Comparison of ENCODE assay signal across 1 cellular context in the genomic region with DNA sequence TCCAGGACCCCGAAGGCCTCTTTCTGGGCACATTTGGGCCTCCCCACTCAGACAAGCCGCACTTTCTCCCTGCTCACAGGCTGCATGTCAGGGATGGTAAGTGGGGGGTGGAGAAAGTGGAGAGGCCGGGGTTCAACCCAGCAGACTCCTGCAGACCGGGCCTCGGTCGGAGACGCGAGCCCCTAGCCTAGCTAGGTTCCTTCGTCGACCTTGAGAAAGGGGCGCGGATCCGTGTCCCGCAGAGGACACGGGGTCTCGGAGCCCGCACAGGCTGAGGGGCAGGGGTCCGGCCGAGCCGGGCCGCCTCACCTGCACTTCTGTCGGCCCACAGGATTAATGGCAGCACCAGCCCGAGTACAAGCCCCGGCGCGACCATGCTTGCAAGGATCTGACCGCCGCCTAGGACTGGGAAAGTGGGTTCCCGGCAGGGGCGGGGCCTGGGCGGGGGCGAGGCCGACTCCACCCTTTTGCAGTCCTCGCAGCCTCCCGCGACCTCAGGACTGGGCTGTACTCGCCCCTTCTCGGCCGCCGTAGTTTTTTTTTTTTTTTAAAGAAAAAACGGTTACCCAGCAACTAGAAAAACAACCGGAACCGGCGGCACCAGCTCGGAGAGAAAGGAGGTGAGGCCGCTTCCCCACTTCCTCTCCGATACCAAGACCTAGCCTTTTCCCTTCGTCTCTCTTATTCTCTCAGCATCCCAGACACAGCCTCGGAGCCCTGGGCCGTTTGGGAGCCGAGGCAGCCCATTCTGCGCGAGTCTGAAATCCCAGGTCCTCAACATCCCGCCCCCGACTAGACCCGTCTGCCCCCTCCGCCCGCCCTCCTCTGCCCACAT.
TF ChIP-seq lines count a peak whose summit lies in the region.

A gene with protein sequence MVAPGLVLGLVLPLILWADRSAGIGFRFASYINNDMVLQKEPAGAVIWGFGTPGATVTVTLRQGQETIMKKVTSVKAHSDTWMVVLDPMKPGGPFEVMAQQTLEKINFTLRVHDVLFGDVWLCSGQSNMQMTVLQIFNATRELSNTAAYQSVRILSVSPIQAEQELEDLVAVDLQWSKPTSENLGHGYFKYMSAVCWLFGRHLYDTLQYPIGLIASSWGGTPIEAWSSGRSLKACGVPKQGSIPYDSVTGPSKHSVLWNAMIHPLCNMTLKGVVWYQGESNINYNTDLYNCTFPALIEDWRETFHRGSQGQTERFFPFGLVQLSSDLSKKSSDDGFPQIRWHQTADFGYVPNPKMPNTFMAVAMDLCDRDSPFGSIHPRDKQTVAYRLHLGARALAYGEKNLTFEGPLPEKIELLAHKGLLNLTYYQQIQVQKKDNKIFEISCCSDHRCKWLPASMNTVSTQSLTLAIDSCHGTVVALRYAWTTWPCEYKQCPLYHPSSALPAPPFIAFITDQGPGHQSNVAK (minus strand): TSS at position 407 of the 835 bp plus-strand sequence. CDS start 31 bp downstream, at position 376.
A gene (plus strand): TSS at position 572 of the 835 bp plus-strand sequence. CDS start 1,361 bp downstream, outside the sequence.

TF ChIP-seq in K562, 482 proteins besides CTCF, POLR2A, EP300 and RAD21 (continued from another document and continues in another):
- TF ChIP-seq, protein P1, sequence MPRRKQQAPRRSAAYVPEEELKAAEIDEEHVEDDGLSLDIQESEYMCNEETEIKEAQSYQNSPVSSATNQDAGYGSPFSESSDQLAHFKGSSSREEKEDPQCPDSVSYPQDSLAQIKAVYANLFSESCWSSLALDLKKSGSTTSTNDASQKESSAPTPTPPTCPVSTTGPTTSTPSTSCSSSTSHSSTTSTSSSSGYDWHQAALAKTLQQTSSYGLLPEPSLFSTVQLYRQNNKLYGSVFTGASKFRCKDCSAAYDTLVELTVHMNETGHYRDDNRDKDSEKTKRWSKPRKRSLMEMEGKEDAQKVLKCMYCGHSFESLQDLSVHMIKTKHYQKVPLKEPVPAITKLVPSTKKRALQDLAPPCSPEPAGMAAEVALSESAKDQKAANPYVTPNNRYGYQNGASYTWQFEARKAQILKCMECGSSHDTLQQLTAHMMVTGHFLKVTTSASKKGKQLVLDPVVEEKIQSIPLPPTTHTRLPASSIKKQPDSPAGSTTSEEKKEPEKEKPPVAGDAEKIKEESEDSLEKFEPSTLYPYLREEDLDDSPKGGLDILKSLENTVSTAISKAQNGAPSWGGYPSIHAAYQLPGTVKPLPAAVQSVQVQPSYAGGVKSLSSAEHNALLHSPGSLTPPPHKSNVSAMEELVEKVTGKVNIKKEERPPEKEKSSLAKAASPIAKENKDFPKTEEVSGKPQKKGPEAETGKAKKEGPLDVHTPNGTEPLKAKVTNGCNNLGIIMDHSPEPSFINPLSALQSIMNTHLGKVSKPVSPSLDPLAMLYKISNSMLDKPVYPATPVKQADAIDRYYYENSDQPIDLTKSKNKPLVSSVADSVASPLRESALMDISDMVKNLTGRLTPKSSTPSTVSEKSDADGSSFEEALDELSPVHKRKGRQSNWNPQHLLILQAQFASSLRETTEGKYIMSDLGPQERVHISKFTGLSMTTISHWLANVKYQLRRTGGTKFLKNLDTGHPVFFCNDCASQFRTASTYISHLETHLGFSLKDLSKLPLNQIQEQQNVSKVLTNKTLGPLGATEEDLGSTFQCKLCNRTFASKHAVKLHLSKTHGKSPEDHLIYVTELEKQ (CRISPR knock-in tag; IDR thresholded peaks at IDR 0.05): no peak
- TF ChIP-seq FIP1L1 (IDR thresholded peaks at IDR 0.05; ENCODE audit: low read depth, low read length, poor library complexity, severe bottlenecking) (no peak), EHMT2 (IDR thresholded peaks at IDR 0.05) (no peak), ELF1 (tag; IDR thresholded peaks at IDR 0.05) (peak; percentile 82), NFIC (IDR thresholded peaks at IDR 0.05) (no peak), XRCC5 (IDR thresholded peaks at IDR 0.05; ENCODE audit: low read depth, low read length) (0 out of 2 replicates have a peak, but pooled peaks have one; percentile 27), KAT2B (IDR thresholded peaks at IDR 0.05; ENCODE audit: low read depth, low read length) (no peak), KLF16 (IDR thresholded peaks at IDR 0.05) (peak; percentile 62; the same call in 1 of the 2 replicates), ZNF780A (CRISPR knock-in tag; IDR thresholded peaks at IDR 0.05) (no peak), ZNF551 (CRISPR knock-in tag; IDR thresholded peaks at IDR 0.05) (no peak), NR2C2 (CRISPR knock-in tag; IDR thresholded peaks at IDR 0.05) (no peak), NR2C2 (tag; IDR thresholded peaks at IDR 0.05) (peak; percentile 54; the same call in 1 of the 2 replicates), ETV5 (CRISPR knock-in tag; IDR thresholded peaks at IDR 0.05; ENCODE audit: low read depth) (no peak), KLF10 (CRISPR knock-in tag; IDR thresholded peaks at IDR 0.05) (no peak), ZNF589 (CRISPR knock-in tag; IDR thresholded peaks at IDR 0.05; ENCODE audit: low read depth) (no peak), PHB (CRISPR knock-in tag; IDR thresholded peaks at IDR 0.05) (no peak), BCL6 (CRISPR knock-in tag; IDR thresholded peaks at IDR 0.05) (no peak), KDM1A (IDR thresholded peaks at IDR 0.05) (no peak), HNRNPUL1 (IDR thresholded peaks at IDR 0.05; ENCODE audit: low read length) (no peak), CREM (IDR thresholded peaks at IDR 0.05; ENCODE audit: low read depth) (0 out of 2 replicates have a peak, but pooled peaks have one; percentile 23), MYC (IDR thresholded peaks at IDR 0.05; ENCODE audit: low read depth, low read length) (peak; percentile 44; the same call in 1 of the 2 replicates), MYC (CRISPR knock-in tag; IDR thresholded peaks at IDR 0.05; ENCODE audit: borderline replicate concordance, low read depth) (no peak; the same call in 1 of the 2 replicates), TAF7 (tag; IDR thresholded peaks at IDR 0.05) (peak; percentile 71), ZFP1 (CRISPR knock-in tag; IDR thresholded peaks at IDR 0.05) (no peak), MAZ (CRISPR knock-in tag; conservative IDR thresholded peaks at IDR 0.05 in 1 of 2, IDR thresholded peaks at IDR 0.05 in 1 of 2) (peak in 1 of 2 experiments; percentile 67; a peak in 3 of 4 replicates), HMG20B (CRISPR knock-in tag; IDR thresholded peaks at IDR 0.05) (no peak), ZBTB17 (CRISPR knock-in tag; IDR thresholded peaks at IDR 0.05) (peak; percentile 38; the same call in 1 of the 2 replicates), PHF8 (IDR thresholded peaks at IDR 0.05; ENCODE audit: borderline replicate concordance, low read length) (peak; percentile 84), NR1H2 (CRISPR knock-in tag; IDR thresholded peaks at IDR 0.05) (peak; percentile 46; the same call in 1 of the 2 replicates), TOE1 (IDR thresholded peaks at IDR 0.05; ENCODE audit: borderline replicate concordance) (0 out of 2 replicates have a peak, but pooled peaks have one; percentile 38), TOE1 (CRISPR knock-in tag; IDR thresholded peaks at IDR 0.05; ENCODE audit: borderline replicate concordance, low read depth) (no peak), ZNF197 (CRISPR knock-in tag; IDR thresholded peaks at IDR 0.05; ENCODE audit: low read depth) (no peak), SIN3A (IDR thresholded peaks at IDR 0.05; ENCODE audit: borderline replicate concordance in 2 of 2, control insufficient read depth in 1 of 2, low read depth in 2 of 2, low read length in 2 of 2) (peak; percentile 39 to 46; a peak in 2 of 4 replicates), ZNF316 (IDR thresholded peaks at IDR 0.05) (no peak), DMBX1 (CRISPR knock-in tag; IDR thresholded peaks at IDR 0.05; ENCODE audit: borderline replicate concordance) (no peak), PML (IDR thresholded peaks at IDR 0.05; ENCODE audit: low read length) (peak; percentile 58; the same call in 1 of the 2 replicates), ZBTB7A (IDR thresholded peaks at IDR 0.05; ENCODE audit: borderline replicate concordance, control insufficient read depth, low read depth, low read length) (peak; percentile 75; the same call in 1 of the 2 replicates), CHD4 (IDR thresholded peaks at IDR 0.05; ENCODE audit: insufficient read depth, insufficient replicate concordance, low read depth, low read length, poor library complexity, severe bottlenecking) (no peak), ZNF583 (CRISPR knock-in tag; IDR thresholded peaks at IDR 0.05) (no peak), ZNF140 (CRISPR knock-in tag; IDR thresholded peaks at IDR 0.05) (no peak), ARID1B (IDR thresholded peaks at IDR 0.05) (no peak), SIRT6 (IDR thresholded peaks at IDR 0.05; ENCODE audit: low read depth, low read length) (no peak)
- TF ChIP-seq, protein P2, sequence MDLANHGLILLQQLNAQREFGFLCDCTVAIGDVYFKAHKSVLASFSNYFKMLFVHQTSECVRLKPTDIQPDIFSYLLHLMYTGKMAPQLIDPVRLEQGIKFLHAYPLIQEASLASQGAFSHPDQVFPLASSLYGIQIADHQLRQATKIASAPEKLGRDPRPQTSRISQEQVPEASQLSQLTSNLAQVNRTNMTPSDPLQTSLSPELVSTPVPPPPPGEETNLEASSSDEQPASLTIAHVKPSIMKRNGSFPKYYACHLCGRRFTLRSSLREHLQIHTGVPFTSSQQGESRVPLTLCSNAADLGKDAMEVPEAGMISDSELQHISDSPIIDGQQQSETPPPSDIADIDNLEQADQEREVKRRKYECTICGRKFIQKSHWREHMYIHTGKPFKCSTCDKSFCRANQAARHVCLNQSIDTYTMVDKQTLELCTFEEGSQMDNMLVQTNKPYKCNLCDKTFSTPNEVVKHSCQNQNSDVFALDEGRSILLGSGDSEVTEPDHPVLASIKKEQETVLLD (IDR thresholded peaks at IDR 0.05): no peak
- TF ChIP-seq, protein P3, sequence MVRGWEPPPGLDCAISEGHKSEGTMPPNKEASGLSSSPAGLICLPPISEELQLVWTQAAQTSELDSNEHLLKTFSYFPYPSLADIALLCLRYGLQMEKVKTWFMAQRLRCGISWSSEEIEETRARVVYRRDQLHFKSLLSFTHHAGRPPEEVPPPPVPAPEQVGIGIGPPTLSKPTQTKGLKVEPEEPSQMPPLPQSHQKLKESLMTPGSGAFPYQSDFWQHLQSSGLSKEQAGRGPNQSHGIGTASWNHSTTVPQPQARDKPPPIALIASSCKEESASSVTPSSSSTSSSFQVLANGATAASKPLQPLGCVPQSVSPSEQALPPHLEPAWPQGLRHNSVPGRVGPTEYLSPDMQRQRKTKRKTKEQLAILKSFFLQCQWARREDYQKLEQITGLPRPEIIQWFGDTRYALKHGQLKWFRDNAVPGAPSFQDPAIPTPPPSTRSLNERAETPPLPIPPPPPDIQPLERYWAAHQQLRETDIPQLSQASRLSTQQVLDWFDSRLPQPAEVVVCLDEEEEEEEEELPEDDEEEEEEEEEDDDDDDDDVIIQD (CRISPR knock-in tag; IDR thresholded peaks at IDR 0.05): no peak
- TF ChIP-seq, protein P4, sequence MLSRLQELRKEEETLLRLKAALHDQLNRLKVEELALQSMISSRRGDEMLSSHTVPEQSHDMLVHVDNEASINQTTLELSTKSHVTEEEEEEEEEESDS (CRISPR knock-in tag; IDR thresholded peaks at IDR 0.05): no peak
- TF ChIP-seq, protein P5, sequence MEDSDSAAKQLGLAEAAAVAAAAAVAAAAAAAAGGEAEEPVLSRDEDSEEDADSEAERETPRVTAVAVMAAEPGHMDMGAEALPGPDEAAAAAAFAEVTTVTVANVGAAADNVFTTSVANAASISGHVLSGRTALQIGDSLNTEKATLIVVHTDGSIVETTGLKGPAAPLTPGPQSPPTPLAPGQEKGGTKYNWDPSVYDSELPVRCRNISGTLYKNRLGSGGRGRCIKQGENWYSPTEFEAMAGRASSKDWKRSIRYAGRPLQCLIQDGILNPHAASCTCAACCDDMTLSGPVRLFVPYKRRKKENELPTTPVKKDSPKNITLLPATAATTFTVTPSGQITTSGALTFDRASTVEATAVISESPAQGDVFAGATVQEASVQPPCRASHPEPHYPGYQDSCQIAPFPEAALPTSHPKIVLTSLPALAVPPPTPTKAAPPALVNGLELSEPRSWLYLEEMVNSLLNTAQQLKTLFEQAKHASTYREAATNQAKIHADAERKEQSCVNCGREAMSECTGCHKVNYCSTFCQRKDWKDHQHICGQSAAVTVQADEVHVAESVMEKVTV (CRISPR knock-in tag; IDR thresholded peaks at IDR 0.05): no peak
- TF ChIP-seq, protein P6, sequence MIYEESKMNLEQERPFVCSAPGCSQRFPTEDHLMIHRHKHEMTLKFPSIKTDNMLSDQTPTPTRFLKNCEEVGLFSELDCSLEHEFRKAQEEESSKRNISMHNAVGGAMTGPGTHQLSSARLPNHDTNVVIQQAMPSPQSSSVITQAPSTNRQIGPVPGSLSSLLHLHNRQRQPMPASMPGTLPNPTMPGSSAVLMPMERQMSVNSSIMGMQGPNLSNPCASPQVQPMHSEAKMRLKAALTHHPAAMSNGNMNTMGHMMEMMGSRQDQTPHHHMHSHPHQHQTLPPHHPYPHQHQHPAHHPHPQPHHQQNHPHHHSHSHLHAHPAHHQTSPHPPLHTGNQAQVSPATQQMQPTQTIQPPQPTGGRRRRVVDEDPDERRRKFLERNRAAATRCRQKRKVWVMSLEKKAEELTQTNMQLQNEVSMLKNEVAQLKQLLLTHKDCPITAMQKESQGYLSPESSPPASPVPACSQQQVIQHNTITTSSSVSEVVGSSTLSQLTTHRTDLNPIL (CRISPR knock-in tag; IDR thresholded peaks at IDR 0.05): no peak
- TF ChIP-seq, protein P7, sequence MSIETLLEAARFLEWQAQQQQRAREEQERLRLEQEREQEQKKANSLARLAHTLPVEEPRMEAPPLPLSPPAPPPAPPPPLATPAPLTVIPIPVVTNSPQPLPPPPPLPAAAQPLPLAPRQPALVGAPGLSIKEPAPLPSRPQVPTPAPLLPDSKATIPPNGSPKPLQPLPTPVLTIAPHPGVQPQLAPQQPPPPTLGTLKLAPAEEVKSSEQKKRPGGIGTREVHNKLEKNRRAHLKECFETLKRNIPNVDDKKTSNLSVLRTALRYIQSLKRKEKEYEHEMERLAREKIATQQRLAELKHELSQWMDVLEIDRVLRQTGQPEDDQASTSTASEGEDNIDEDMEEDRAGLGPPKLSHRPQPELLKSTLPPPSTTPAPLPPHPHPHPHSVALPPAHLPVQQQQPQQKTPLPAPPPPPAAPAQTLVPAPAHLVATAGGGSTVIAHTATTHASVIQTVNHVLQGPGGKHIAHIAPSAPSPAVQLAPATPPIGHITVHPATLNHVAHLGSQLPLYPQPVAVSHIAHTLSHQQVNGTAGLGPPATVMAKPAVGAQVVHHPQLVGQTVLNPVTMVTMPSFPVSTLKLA (conservative IDR thresholded peaks at IDR 0.05): peak in 1 of 2 experiments; percentile 50; a peak in 2 of 4 replicates
- TF ChIP-seq, protein P8, sequence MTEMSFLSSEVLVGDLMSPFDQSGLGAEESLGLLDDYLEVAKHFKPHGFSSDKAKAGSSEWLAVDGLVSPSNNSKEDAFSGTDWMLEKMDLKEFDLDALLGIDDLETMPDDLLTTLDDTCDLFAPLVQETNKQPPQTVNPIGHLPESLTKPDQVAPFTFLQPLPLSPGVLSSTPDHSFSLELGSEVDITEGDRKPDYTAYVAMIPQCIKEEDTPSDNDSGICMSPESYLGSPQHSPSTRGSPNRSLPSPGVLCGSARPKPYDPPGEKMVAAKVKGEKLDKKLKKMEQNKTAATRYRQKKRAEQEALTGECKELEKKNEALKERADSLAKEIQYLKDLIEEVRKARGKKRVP (CRISPR knock-in tag; IDR thresholded peaks at IDR 0.05): no peak
- TF ChIP-seq, protein P9, sequence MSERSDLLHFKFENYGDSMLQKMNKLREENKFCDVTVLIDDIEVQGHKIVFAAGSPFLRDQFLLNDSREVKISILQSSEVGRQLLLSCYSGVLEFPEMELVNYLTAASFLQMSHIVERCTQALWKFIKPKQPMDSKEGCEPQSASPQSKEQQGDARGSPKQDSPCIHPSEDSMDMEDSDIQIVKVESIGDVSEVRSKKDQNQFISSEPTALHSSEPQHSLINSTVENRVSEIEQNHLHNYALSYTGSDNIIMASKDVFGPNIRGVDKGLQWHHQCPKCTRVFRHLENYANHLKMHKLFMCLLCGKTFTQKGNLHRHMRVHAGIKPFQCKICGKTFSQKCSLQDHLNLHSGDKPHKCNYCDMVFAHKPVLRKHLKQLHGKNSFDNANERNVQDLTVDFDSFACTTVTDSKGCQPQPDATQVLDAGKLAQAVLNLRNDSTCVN (CRISPR knock-in tag; IDR thresholded peaks at IDR 0.05): no peak
